Comparison of ENCODE assay signal across 6 cellular contexts in the genomic region with DNA sequence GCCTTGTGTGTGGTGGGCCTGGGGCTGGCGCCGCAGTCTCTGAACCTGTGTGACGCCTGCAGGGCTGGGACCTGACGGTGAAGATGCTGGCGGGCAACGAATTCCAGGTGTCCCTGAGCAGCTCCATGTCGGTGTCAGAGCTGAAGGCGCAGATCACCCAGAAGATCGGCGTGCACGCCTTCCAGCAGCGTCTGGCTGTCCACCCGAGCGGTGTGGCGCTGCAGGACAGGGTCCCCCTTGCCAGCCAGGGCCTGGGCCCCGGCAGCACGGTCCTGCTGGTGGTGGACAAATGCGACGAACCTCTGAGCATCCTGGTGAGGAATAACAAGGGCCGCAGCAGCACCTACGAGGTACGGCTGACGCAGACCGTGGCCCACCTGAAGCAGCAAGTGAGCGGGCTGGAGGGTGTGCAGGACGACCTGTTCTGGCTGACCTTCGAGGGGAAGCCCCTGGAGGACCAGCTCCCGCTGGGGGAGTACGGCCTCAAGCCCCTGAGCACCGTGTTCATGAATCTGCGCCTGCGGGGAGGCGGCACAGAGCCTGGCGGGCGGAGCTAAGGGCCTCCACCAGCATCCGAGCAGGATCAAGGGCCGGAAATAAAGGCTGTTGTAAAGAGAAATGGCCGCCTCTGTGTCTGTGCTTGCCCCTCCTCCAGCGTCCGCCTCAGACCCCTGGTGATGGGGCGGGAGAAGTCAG. TPM values are rescaled to one million over a fixed set of nuclear protein-coding genes. Genes with fewer than 3 reads are reported as not detected.
DNase-seq lines count a peak whose midpoint lies in the region; ATAC-seq and TF ChIP-seq lines count a peak whose summit lies in the region.

No MANE protein-coding gene starts in this region.

- no peaks in the 10 kb centered on the region for H3K9me3 ChIP-seq in fibroblast of lung (ENCODE audit: control insufficient read depth, insufficient read depth, low read depth, low read length)

- H3K36me3 ChIP-seq in fibroblast of lung (ENCODE audit: control insufficient read depth, insufficient read depth, low read length) = no peaks in the 10 kb centered on the region

- no peak for TF ChIP-seq CTCF in fibroblast of lung (conservative IDR thresholded peaks at IDR 0.05 in 1 of 2, IDR thresholded peaks at IDR 0.05 in 1 of 2; ENCODE audit: low read depth in 1 of 2, low read length in 2 of 2)

- peak overlapping the region; percentile 89 for H3K27ac ChIP-seq in fibroblast of lung (ENCODE audit: insufficient read depth, low read length)

- H3K4me2 ChIP-seq in fibroblast of lung (ENCODE audit: extremely low read depth, insufficient read depth, low read length) = peak overlapping the region; percentile 99

- H4K20me1 ChIP-seq in fibroblast of lung (ENCODE audit: control insufficient read depth, extremely low read depth, insufficient read depth, low read length) = no peaks in the 10 kb centered on the region

- peak; percentile 68 for DNase-seq in DMS79 treated with DMSO at 0.1 percent for 48 hours (lab: John Stamatoyannopoulos, UW)
- peak; percentile 19 to 62 for DNase-seq in SHP77 (lab: John Stamatoyannopoulos, UW)
- DNase-seq in fibroblast of lung (ENCODE audit: low read depth in 2 of 2) = peak in 1 of 2 donors; percentile 27
- DNase-seq in stimulated activated naive CD8-positive, alpha-beta T cell treated with anti-CD3 and anti-CD28 coated beads, Interleukin-15, Interleukin-2, amounts not matched to agents 100 U/mL and 50 U/mL, for 24 hours = peak; percentile 48

- H3K4me3 ChIP-seq in fibroblast of lung (replicated peaks in 1 of 4; ENCODE audit: control extremely low read depth in 1 of 4, insufficient read depth in 1 of 4, low read depth in 3 of 4, low read length in 4 of 4) = peak overlapping the region; percentile 40 to 89 (median 88)

- H3K79me2 ChIP-seq in fibroblast of lung (ENCODE audit: control insufficient read depth, insufficient read depth, low read length) = no peaks in the 10 kb centered on the region

- no peaks in the 10 kb centered on the region for H3K27me3 ChIP-seq in fibroblast of lung (ENCODE audit: control insufficient read depth, insufficient read depth, low read length)

- peaks cover 3% of the 10 kb centered on the region for H3K4me1 ChIP-seq in fibroblast of lung (ENCODE audit: control insufficient read depth, extremely low read depth, insufficient read depth, low read length)

- ATAC-seq in stimulated activated naive CD8-positive, alpha-beta T cell treated with anti-CD3 and anti-CD28 coated beads, Interleukin-15, Interleukin-2, amounts not matched to agents 100 U/mL and 50 U/mL, for 24 hours = peak; percentile 5
- no peak for ATAC-seq in HG03108 (IDR thresholded peaks at IDR 0.05; ENCODE audit: unreplicated experiment)
- no peak for ATAC-seq in HG03039 (IDR thresholded peaks at IDR 0.05; ENCODE audit: unreplicated experiment)

- peak overlapping the region; percentile 82 for H2AFZ ChIP-seq in fibroblast of lung (ENCODE audit: low read length)

- peak overlapping the region; percentile 79 for H3K9ac ChIP-seq in fibroblast of lung (ENCODE audit: insufficient read depth, low read length)

RNA-seq across cellular contexts. Expression of a gene that starts 0.8 kb away (rescaled TPM):
- 74.7 and 93.3 TPM in 2 replicates for total RNA-seq in fibroblast of lung
- polyA plus RNA-seq in fibroblast of lung = 18.4 and 24.2 TPM in 2 replicates
- polyA plus RNA-seq in fibroblast of lung (2012) = 62.6 and 69.5 TPM in 2 replicates
- polyA minus RNA-seq in fibroblast of lung (ENCODE audit: low replicate concordance) = 12.9 and 31.1 TPM in 2 replicates

RNA-seq across cellular contexts. Expression of a gene that starts 5.8 kb away (rescaled TPM):
- 38.3 and 50.9 TPM in 2 replicates for total RNA-seq in fibroblast of lung
- polyA plus RNA-seq in fibroblast of lung = 15.6 and 20.7 TPM in 2 replicates
- 43.3 and 61.1 TPM in 2 replicates for polyA plus RNA-seq in fibroblast of lung (2012)
- 28.0 and 70.5 TPM in 2 replicates for polyA minus RNA-seq in fibroblast of lung (ENCODE audit: low replicate concordance)

RNA-seq across cellular contexts. Expression of a gene that starts 14.2 kb away (rescaled TPM):
- 1.5 and 2.0 TPM in 2 replicates for total RNA-seq in fibroblast of lung
- polyA plus RNA-seq in fibroblast of lung = 0.10 and 0.49 TPM in 2 replicates
- polyA plus RNA-seq in fibroblast of lung (2012) = 0.20 and 0.99 TPM in 2 replicates
- polyA minus RNA-seq in fibroblast of lung (ENCODE audit: low replicate concordance) = 0.39 TPM in 1 of 2 replicates, not detected in the other

RNA-seq across cellular contexts. Expression of a gene that starts 32.2 kb away (rescaled TPM):
- 0.17 TPM in 1 of 2 replicates, not detected in the other for total RNA-seq in fibroblast of lung
- polyA plus RNA-seq in fibroblast of lung = 0.03 TPM in 1 of 2 replicates, not detected in the other
- polyA plus RNA-seq in fibroblast of lung (2012) = 0.48 and 0.58 TPM in 2 replicates
- polyA minus RNA-seq in fibroblast of lung (ENCODE audit: low replicate concordance) = not detected in 2 replicates

RNA-seq across cellular contexts. Expression of a gene that starts 47.8 kb away (rescaled TPM):
- under 0.01 and 0.17 TPM in 2 replicates for total RNA-seq in fibroblast of lung
- polyA plus RNA-seq in fibroblast of lung = 0.41 and 0.44 TPM in 2 replicates
- polyA plus RNA-seq in fibroblast of lung (2012) = 0.98 and 1.5 TPM in 2 replicates
- 0.35 and 2.3 TPM in 2 replicates for polyA minus RNA-seq in fibroblast of lung (ENCODE audit: low replicate concordance)
